In the genomic region with DNA sequence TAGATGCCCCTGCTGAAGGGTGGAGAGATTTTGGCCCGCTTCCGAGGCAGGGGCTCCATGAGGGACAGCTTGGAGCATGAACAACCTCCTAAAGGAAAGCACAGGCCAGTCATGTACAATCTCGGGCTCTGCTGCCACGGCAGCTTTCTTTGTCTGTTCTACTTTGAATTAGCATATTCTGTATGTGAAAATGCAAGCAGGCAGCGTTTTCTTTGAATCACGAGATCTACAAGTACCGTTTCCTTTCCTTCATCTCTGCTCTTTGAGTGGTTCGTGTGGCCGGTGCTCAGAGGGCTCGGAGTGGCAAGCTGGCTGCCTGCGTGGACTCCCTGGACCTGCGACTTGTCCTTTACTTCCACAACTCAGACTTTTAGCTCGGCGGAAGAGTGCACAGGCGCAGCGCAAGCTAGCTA, we compare ENCODE assay signal across 18 cellular contexts. TPM values are rescaled to one million over a fixed set of nuclear protein-coding genes. Genes with fewer than 3 reads are reported as not detected.
DNase-seq lines count a peak whose midpoint lies in the region; FAIRE-seq and TF ChIP-seq lines count a peak whose summit lies in the region.
"Had no signal": no experiment of that assay in that cellular context is flagged by ENCODE, and none has a peak within 500 bp of the region (broad histone marks: within the 10 kb centered on the region; RNA-seq: fewer than 3 reads in every experiment).

No MANE protein-coding gene starts in this region.

- intact Hi-C loops in stomach (cut with DNase I; ENCODE audit: low total_unique reads): no loop called here

- no peak for TF ChIP-seq EP300 in stomach (IDR thresholded peaks at IDR 0.05)

- H3K27ac ChIP-seq in stomach: peak overlapping the region in 3 of 5 donors; percentile 10 to 66 (median 32)
- H3K27ac ChIP-seq: neural progenitor cell had no signal

- no peak for FAIRE-seq in GM19239 (lab: Jason Lieb, UNC)
- FAIRE-seq: K562 had no signal

- H3K9me3 ChIP-seq in stomach: no peaks in the 10 kb centered on the region
- H3K9me3 ChIP-seq: Caco-2 had no signal

- no peak for TF ChIP-seq POLR2A in stomach (IDR thresholded peaks at IDR 0.05)

- peak; percentile 75 for DNase-seq in ELR (ENCODE audit: low read depth)
- peak; percentile 37 for DNase-seq in activated CD8-positive, alpha-beta memory T cell treated with anti-CD3 and anti-CD28 coated beads, Interleukin-2, amount 50 U/mL, for 48 hours
- DNase-seq in fibroblast of villous mesenchyme (ENCODE audit: low read depth): peak; percentile 51
- no peak for DNase-seq in stomach
- no peak for DNase-seq in DMS79 (lab: John Stamatoyannopoulos, UW)
- DNase-seq in SIG-M5 treated with dmso at 0.1 percent for 504 hours (lab: John Stamatoyannopoulos, UW; ENCODE audit: unreplicated experiment): no peak
- no peak for DNase-seq in GM19239 (ENCODE audit: insufficient read length, low spot score)
- no peak for DNase-seq in Kasumi-1 (lab: John Stamatoyannopoulos, UW)
- DNase-seq: activated naive CD8-positive, alpha-beta T cell treated with anti-CD3 and anti-CD28 coated beads for 36 hours; AML-193; Caco-2; dermis blood vessel endothelial cell; MV-4-11; NCI-H187; NCI-H446 had no signal

- TF ChIP-seq CTCF in fibroblast of villous mesenchyme (IDR thresholded peaks at IDR 0.05; ENCODE audit: insufficient read depth, low read depth, low read length): no peak
- no peak for TF ChIP-seq CTCF in stomach (IDR thresholded peaks at IDR 0.05)

- WGBS in stomach, 5 donors: 77 to 82% (median 80%) methylated on average over 16 of the region's 16 CpGs

- H3K27me3 ChIP-seq in stomach: peaks cover 0 to 55% (median 12%) of the 10 kb centered on the region in 3 donors

- H3K36me3 ChIP-seq in stomach: no peaks in the 10 kb centered on the region
- H3K36me3 ChIP-seq: neural progenitor cell had no signal

- H3K4me3 ChIP-seq in fibroblast of villous mesenchyme (ENCODE audit: low read depth, low read length): peak overlapping the region; percentile 29
- H3K4me3 ChIP-seq in stomach: peak overlapping the region in 1 of 4 donors; percentile 8
- H3K4me3 ChIP-seq: K562, neural progenitor cell had no signal

- H3K4me1 ChIP-seq in stomach: peaks cover 0 to 16% (median under 1%) of the 10 kb centered on the region in 4 donors
- H3K4me1 ChIP-seq: Caco-2, neural progenitor cell had no signal

RNA-seq across cellular contexts. Expression of a gene that starts 6.8 kb away (rescaled TPM):
- total RNA-seq in fibroblast of villous mesenchyme (47.4 and 58.7 TPM in 2 replicates), stomach (10 to 100 TPM in 3 of 5 donors, 1 to 10 TPM in 1, under 1 TPM in 1; 0.58 to 58.0 (median 22.8) TPM)
- polyA plus RNA-seq in stomach: 10 to 100 TPM in 2 of 3 donors, 1 to 10 TPM in 1; 5.6 to 13.0 (median 11.6) TPM
- total RNA-seq: activated naive CD8-positive, alpha-beta T cell treated with anti-CD3 and anti-CD28 coated beads for 36 hours; activated T-helper 17 cell treated with anti-CD3 and anti-CD28 coated beads, Interleukin-2, amount 50 U/mL, for 72 hours; Caco-2; dermis blood vessel endothelial cell; K562 had no signal
- polyA plus RNA-seq: K562 had no signal

Comparison
In these comparisons a context has a peak if more than half of its experiments do, and no peak if none do; other contexts are left out.
1. DNase-seq: peak in ELR (single experiment), activated CD8-positive, alpha-beta memory T cell treated with anti-CD3 and anti-CD28 coated beads, Interleukin-2, amount 50 U/mL, for 48 hours (single experiment) and fibroblast of villous mesenchyme (single experiment); none in stomach (single experiment), DMS79 (single experiment), SIG-M5 treated with dmso at 0.1 percent for 504 hours (single experiment), GM19239 (single experiment) and Kasumi-1 (0 of 2).